ENCODE assay signal across 8 cellular contexts in the genomic region with DNA sequence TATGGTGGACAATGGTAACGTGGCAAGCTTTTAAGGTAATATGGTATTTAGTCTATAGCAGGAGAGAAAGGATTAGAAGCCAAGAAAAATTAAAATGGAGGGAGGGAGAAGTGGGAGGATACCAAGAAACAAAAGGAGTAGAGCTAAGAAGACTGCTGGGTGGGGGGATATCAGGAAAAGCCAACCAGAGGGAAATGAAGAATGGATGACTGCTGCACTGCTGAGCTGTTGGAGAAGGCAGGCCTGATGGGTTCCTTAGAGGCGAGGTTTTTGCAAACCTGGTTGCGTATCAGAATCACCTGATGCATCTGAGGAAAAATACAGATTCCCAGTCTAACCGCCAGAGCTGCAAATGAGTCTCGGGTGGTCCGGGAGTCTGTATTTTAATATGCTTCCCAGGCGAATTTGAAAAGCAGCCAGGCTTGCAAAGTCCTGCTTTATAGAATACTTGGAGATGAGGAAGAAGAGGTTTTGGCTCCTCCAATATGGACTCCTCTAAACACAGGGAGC. TPM values are rescaled to one million over a fixed set of nuclear protein-coding genes. Genes with fewer than 3 reads are reported as not detected.
DNase-seq lines count a peak whose midpoint lies in the region; ATAC-seq, FAIRE-seq and TF ChIP-seq lines count a peak whose summit lies in the region.

No MANE protein-coding gene starts in this region.

- 30 to 41% methylated on average over 7 of the region's 7 CpGs for WGBS in lower leg skin, 2 donors

- DNase-seq in BE2C (no peak), cerebellar cortex (ENCODE audit: low spot score) (peak; percentile 25), naive B cell (no peak), NCI-H1417 treated with DMSO at 0.1 percent for 48 hours (lab: John Stamatoyannopoulos, UW) (no peak), lower leg skin (ENCODE audit: low spot score in 2 of 2) (no peak), HTR-8/SVneo (ENCODE audit: insufficient read length, low spot score) (no peak)

- H3K27me3 Mint-ChIP-seq in IgD-negative memory B cell (peaks cover 9% of the 10 kb centered on the region), naive B cell (peaks cover 0 to 10% (median 5%) of the 10 kb centered on the region in 3 donors)

- H3K36me3 ChIP-seq in BE2C: no peaks in the 10 kb centered on the region

- ATAC-seq in naive B cell (ENCODE audit: low read depth in 2 of 2) (no peak), HG03442 (IDR thresholded peaks at IDR 0.05; ENCODE audit: unreplicated experiment) (no peak)

- peak overlapping the region; percentile 77 for H3K4me3 ChIP-seq in BE2C (ENCODE audit: low read depth, low read length)
- no peak overlapping the region for H3K4me3 ChIP-seq in lower leg skin (ENCODE audit: low read depth, poor library complexity, severe bottlenecking)

- H3K9me3 Mint-ChIP-seq in IgD-negative memory B cell: no peaks in the 10 kb centered on the region
- H3K9me3 Mint-ChIP-seq in naive B cell: no peaks in the 10 kb centered on the region

- H3K27ac Mint-ChIP-seq in IgD-negative memory B cell (no peak overlapping the region), naive B cell (no peak overlapping the region)

- no peaks in the 10 kb centered on the region for H3K9me3 ChIP-seq in BE2C

- no peak for FAIRE-seq in HTR-8/SVneo (lab: Jason Lieb, UNC)

- H3K36me3 Mint-ChIP-seq in IgD-negative memory B cell (no peaks in the 10 kb centered on the region), naive B cell (peaks cover 3 to 6% of the 10 kb centered on the region in 2 donors)

- no peak for TF ChIP-seq CTCF in BE2C (IDR thresholded peaks at IDR 0.05; ENCODE audit: low read depth, low read length)
- TF ChIP-seq CTCF in lower leg skin (IDR thresholded peaks at IDR 0.05): no peak

- no peaks in the 10 kb centered on the region for H3K4me1 ChIP-seq in BE2C

- intact Hi-C loops in lower leg skin (cut with DNase I; ENCODE audit: low total_unique reads): no loop called here

- peaks cover 4% of the 10 kb centered on the region; the same call in 1 of the 2 replicates for H3K27me3 ChIP-seq in BE2C

- TF ChIP-seq POLR2A in lower leg skin (IDR thresholded peaks at IDR 0.05): no peak

- H3K4me3 Mint-ChIP-seq in IgD-negative memory B cell (peak overlapping the region; percentile 24 to 95 (median 92)), naive B cell (peak overlapping the region; percentile 65 to 95 (median 88))

- H3K4me1 Mint-ChIP-seq in IgD-negative memory B cell: peaks cover 0 to 13% (median 10%) of the 10 kb centered on the region in 3 donors
- peaks cover 11 to 16% (median 12%) of the 10 kb centered on the region in 3 donors for H3K4me1 Mint-ChIP-seq in naive B cell

RNA-seq across cellular contexts. Expression of gene PGRMC1, which starts 1.5 kb away (rescaled TPM):
- 58.5 TPM for polyA plus RNA-seq in BE2C (2012; ENCODE audit: insufficient read depth, insufficient read length, low read depth)
- polyA plus RNA-seq in IgD-negative memory B cell (13.5 TPM), naive B cell (ENCODE audit: low read depth in 6 of 6) (10 to 100 TPM in 4 of 6 donors, 1 to 10 TPM in 2; 7.1 to 14.9 (median 10.8) TPM)
- 100 to 1,000 TPM in 2 of 4 donors, 10 to 100 TPM in 2; 63.3 to 122 (median 96.2) TPM for total RNA-seq in lower leg skin
